In the genomic region with DNA sequence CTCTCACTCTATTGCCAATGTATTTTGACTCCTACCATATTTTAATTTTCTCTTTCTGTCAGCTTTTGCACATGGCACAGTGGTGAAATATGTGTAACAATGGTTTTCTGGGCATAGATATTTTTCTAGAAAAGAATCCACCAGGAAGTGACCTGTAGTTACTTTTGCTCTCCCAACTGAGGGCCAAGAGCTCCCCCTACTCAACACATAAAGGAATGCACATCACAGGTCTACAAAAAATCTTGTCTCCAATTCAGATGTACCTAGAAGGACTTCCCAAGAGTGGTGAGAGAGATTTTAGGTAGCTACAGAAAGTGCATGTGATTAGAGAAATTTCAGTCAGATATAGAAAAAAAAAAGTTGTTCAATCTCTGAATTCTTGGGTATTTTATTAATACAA, we compare ENCODE assay signal across 13 cellular contexts. TPM values are rescaled to one million over a fixed set of nuclear protein-coding genes. Genes with fewer than 3 reads are reported as not detected.
DNase-seq lines count a peak whose midpoint lies in the region; ATAC-seq and TF ChIP-seq lines count a peak whose summit lies in the region.
"Had no signal": no experiment of that assay in that cellular context is flagged by ENCODE, and none has a peak within 500 bp of the region (broad histone marks: within the 10 kb centered on the region; RNA-seq: fewer than 3 reads in every experiment).

No MANE protein-coding gene starts in this region.

- H3K9me3 ChIP-seq in A673 (ENCODE audit: low read depth, low read length, poor library complexity, severe bottlenecking) (no peaks in the 10 kb centered on the region), MG63 (no peaks in the 10 kb centered on the region), gastroesophageal sphincter (no peaks in the 10 kb centered on the region)
- H3K9me3 ChIP-seq: tibial nerve had no signal

- no peaks in the 10 kb centered on the region for H3K27me3 ChIP-seq in A673 (replicated peaks; ENCODE audit: insufficient read depth, low read depth, low read length, poor library complexity)
- no peaks in the 10 kb centered on the region for H3K27me3 ChIP-seq in MG63
- no peaks in the 10 kb centered on the region for H3K27me3 ChIP-seq in gastroesophageal sphincter
- H3K27me3 ChIP-seq: tibial nerve had no signal

- POLR2A ChIA-PET in A673 (lab: Charles Lee; ENCODE audit: low non-redundant PET) = no interaction called here

- CTCF ChIA-PET in A673 (lab: Charles Lee) = interaction anchor here (0.8 kb wide), 1 partner anchor 11 kb away, joined by 3 read pairs; no protein-coding TSS in a partner anchor

- intact Hi-C loops in A673 (cut with micrococcal nuclease; ENCODE audit: unreplicated experiment) = no loop called here

- TF ChIP-seq CTCF in A673 (conservative IDR thresholded peaks at IDR 0.05; ENCODE audit: low read depth, low read length) (peak; percentile 34), gastroesophageal sphincter (IDR thresholded peaks at IDR 0.05) (no peak)

- BruUV-seq in A673 (replicated peaks; lab: Mats Ljungman, UMichigan) = no TSS peak

- H3K4me3 ChIP-seq in A673 (ENCODE audit: low read depth, low read length, poor library complexity, severe bottlenecking) (no peak overlapping the region), MG63 (no peak overlapping the region), gastroesophageal sphincter (no peak overlapping the region)
- H3K4me3 ChIP-seq: tibial nerve had no signal

- TF ChIP-seq POLR2A in gastroesophageal sphincter (IDR thresholded peaks at IDR 0.05) = no peak

- ATAC-seq in HG03175 (IDR thresholded peaks at IDR 0.05; ENCODE audit: unreplicated experiment) (no peak), gastroesophageal sphincter (no peak)
- ATAC-seq: activated CD8-positive, alpha-beta T cell treated with anti-CD3 and anti-CD28 coated beads for 36 hours; left ventricle myocardium superior had no signal

- no peaks in the 10 kb centered on the region for H3K4me1 ChIP-seq in A673 (ENCODE audit: insufficient read depth, low read length, poor library complexity, severe bottlenecking)
- no peaks in the 10 kb centered on the region for H3K4me1 ChIP-seq in gastroesophageal sphincter
- H3K4me1 ChIP-seq: tibial nerve had no signal

- TF ChIP-seq EP300 in gastroesophageal sphincter (IDR thresholded peaks at IDR 0.05) = no peak

- no peak overlapping the region for H3K27ac ChIP-seq in A673 (ENCODE audit: low read depth, low read length, poor library complexity, severe bottlenecking)
- H3K27ac ChIP-seq in gastroesophageal sphincter = no peak overlapping the region
- H3K27ac ChIP-seq: tibial nerve had no signal

- DNase-seq in A673 (ENCODE audit: low spot score) (peak; percentile 14), H4 (ENCODE audit: low spot score) (peak; percentile 36), NCI-H69 (lab: John Stamatoyannopoulos, UW) (peak; percentile 28), cerebellar cortex (ENCODE audit: low spot score) (peak; percentile 25), COR-L47 (lab: John Stamatoyannopoulos, UW) (no peak), MG63 (no peak)
- DNase-seq: activated CD8-positive, alpha-beta T cell treated with anti-CD3 and anti-CD28 coated beads for 36 hours; CD4-positive, alpha-beta T cell; left ventricle myocardium superior; NCI-H1092 treated with DMSO at 0.1 percent for 48 hours had no signal

- H3K36me3 ChIP-seq in A673 (ENCODE audit: insufficient read depth, low read length, poor library complexity, severe bottlenecking) (no peaks in the 10 kb centered on the region), MG63 (no peaks in the 10 kb centered on the region), gastroesophageal sphincter (no peaks in the 10 kb centered on the region)
- H3K36me3 ChIP-seq: tibial nerve had no signal

RNA-seq across cellular contexts. Expression of a gene that starts 15.6 kb away (rescaled TPM):
- not detected in 2 replicates for total RNA-seq in A673 (2021)
- total RNA-seq in H4 (2014; rRNA removed; shearing (Covaris generic)) = not detected in 2 replicates
- total RNA-seq in MG63 (2014; rRNA removed; shearing (Covaris generic); ENCODE audit: low replicate concordance) = 1.3 TPM in 1 of 2 replicates, not detected in the other
- total RNA-seq in gastroesophageal sphincter = 10 to 100 TPM in 2 of 4 donors, 1 to 10 TPM in 2; 5.6 to 28.8 (median 12.7) TPM
- total RNA-seq: activated CD8-positive, alpha-beta T cell treated with anti-CD3 and anti-CD28 coated beads for 36 hours; CD4-positive, alpha-beta T cell had no signal

RNA-seq across cellular contexts. Expression of a gene that starts 53.1 kb away (rescaled TPM):
- total RNA-seq in A673 (2021) = not detected in 2 replicates
- total RNA-seq in H4 (2014; rRNA removed; shearing (Covaris generic)) = not detected in 2 replicates
- total RNA-seq in MG63 (2014; rRNA removed; shearing (Covaris generic); ENCODE audit: low replicate concordance) = not detected in 2 replicates
- total RNA-seq in gastroesophageal sphincter = under 1 TPM in 1 of 4 donors, not detected in 3; 0.77 TPM
- total RNA-seq: activated CD8-positive, alpha-beta T cell treated with anti-CD3 and anti-CD28 coated beads for 36 hours; CD4-positive, alpha-beta T cell; left ventricle myocardium superior had no signal

Comparison
In these comparisons a context has a peak if more than half of its experiments do, and no peak if none do; other contexts are left out.
1. DNase-seq: peak in A673 (single experiment), H4 (single experiment), NCI-H69 (single experiment) and cerebellar cortex (single experiment); none in COR-L47 (single experiment) and MG63 (single experiment).